In genomic region chr12:58877243-58877743, GRCh38 we compare ENCODE assay signal across 9 cellular contexts. TPM values are rescaled to one million over a fixed set of nuclear protein-coding genes. Genes with fewer than 3 reads are reported as not detected.
A peak's percentile ranks its signal among the peaks of the same experiment; 100 is the strongest.
DNase-seq lines count a peak whose midpoint lies in the region; ATAC-seq and TF ChIP-seq lines count a peak whose summit lies in the region.
"Had no signal": no experiment of that assay in that cellular context is flagged by ENCODE, and none has a peak within 500 bp of the region (broad histone marks: within the 10 kb centered on the region; RNA-seq: fewer than 3 reads in every experiment).

No MANE protein-coding gene starts in this region.

- ATAC-seq in upper lobe of right lung (peak; percentile 85), WTC11 (no peak)

- H3K27me3 ChIP-seq in upper lobe of right lung: no peaks in the 10 kb centered on the region
- H3K27me3 ChIP-seq: BE2C had no signal

- H3K4me1 ChIP-seq in upper lobe of right lung: no peaks in the 10 kb centered on the region
- H3K4me1 ChIP-seq: BE2C had no signal

- no peaks in the 10 kb centered on the region for H3K9me3 Mint-ChIP-seq in WTC11

- no peaks in the 10 kb centered on the region for H3K9me3 ChIP-seq in upper lobe of right lung
- H3K9me3 ChIP-seq: BE2C had no signal

- intact Hi-C loops in upper lobe of right lung (cut with DNase I): no loop called here

- no peaks in the 10 kb centered on the region; the same call in 1 of the 2 replicates for H3K4me1 Mint-ChIP-seq in WTC11

- peaks cover 38% of the 10 kb centered on the region for H3K27me3 Mint-ChIP-seq in WTC11 (ENCODE audit: low read depth)

- H3K36me3 ChIP-seq in upper lobe of right lung: peaks cover 84% of the 10 kb centered on the region
- H3K36me3 ChIP-seq: BE2C had no signal

- no peak overlapping the region for H3K27ac Mint-ChIP-seq in WTC11

- no peak overlapping the region for H3K4me3 ChIP-seq in fibroblast of villous mesenchyme (ENCODE audit: low read depth, low read length)
- no peak overlapping the region for H3K4me3 ChIP-seq in upper lobe of right lung

- H3K27ac ChIP-seq in upper lobe of right lung: no peak overlapping the region

- H3K36me3 Mint-ChIP-seq in WTC11: peaks cover 80% of the 10 kb centered on the region

- DNase-seq in SIG-M5 treated with dmso at 0.1 percent for 504 hours (lab: John Stamatoyannopoulos, UW; ENCODE audit: unreplicated experiment) (peak; percentile 57), SIG-M5 (lab: John Stamatoyannopoulos, UW) (no peak), RKO (ENCODE audit: low spot score) (peak; percentile 82), fibroblast of villous mesenchyme (ENCODE audit: low read depth) (peak; percentile 66), upper lobe of right lung (no peak), WTC11 (ENCODE audit: low spot score) (no peak), NCI-H2227 (lab: John Stamatoyannopoulos, UW; ENCODE audit: unreplicated experiment) (no peak), GM19238 (ENCODE audit: insufficient read length, low spot score) (no peak)
- DNase-seq: BE2C had no signal

- CTCF ChIA-PET in WTC11 (lab: Charles Lee): no interaction called here

- POLR2A ChIA-PET in WTC11 (lab: Charles Lee): no interaction called here

- TF ChIP-seq CTCF in fibroblast of villous mesenchyme (IDR thresholded peaks at IDR 0.05; ENCODE audit: insufficient read depth, low read depth, low read length): no peak
- TF ChIP-seq CTCF in upper lobe of right lung (IDR thresholded peaks at IDR 0.05): no peak
- TF ChIP-seq CTCF in WTC11 (IDR thresholded peaks at IDR 0.05): no peak

- no peak overlapping the region for H3K4me3 Mint-ChIP-seq in WTC11

TF ChIP-seq in WTC11, 78 proteins besides CTCF, POLR2A, EP300 and RAD21:
- no peak for TF ChIP-seq MAX (CRISPR knock-in tag; IDR thresholded peaks at IDR 0.05)
- TF ChIP-seq ZNF396 (CRISPR knock-in tag; IDR thresholded peaks at IDR 0.05; ENCODE audit: borderline replicate concordance): no peak
- no peak for TF ChIP-seq FOXJ3 (CRISPR knock-in tag; IDR thresholded peaks at IDR 0.05; ENCODE audit: borderline replicate concordance)
- no peak for TF ChIP-seq ATF2 (CRISPR knock-in tag; IDR thresholded peaks at IDR 0.05; ENCODE audit: borderline replicate concordance, low read depth)
- TF ChIP-seq ZNF219 (CRISPR knock-in tag; IDR thresholded peaks at IDR 0.05; ENCODE audit: borderline replicate concordance): no peak

RNA-seq across cellular contexts. Expression of gene LRIG3, which starts 43.0 kb away (rescaled TPM):
- total RNA-seq in fibroblast of villous mesenchyme (66.0 and 97.2 TPM in 2 replicates), upper lobe of right lung (40.5 TPM), WTC11 (2021) (7.8 to 13.0 TPM (median 8.5 TPM) in 3 replicates)

Comparison
In these comparisons a context has a peak if more than half of its experiments do, and no peak if none do; other contexts are left out.
1. DNase-seq: peak in SIG-M5 treated with dmso at 0.1 percent for 504 hours (single experiment), RKO (single experiment) and fibroblast of villous mesenchyme (single experiment); none in SIG-M5 (single experiment), upper lobe of right lung (single experiment), WTC11 (single experiment), NCI-H2227 (single experiment) and GM19238 (single experiment).